10 cellular contexts compared by ENCODE assay signal in the genomic region with DNA sequence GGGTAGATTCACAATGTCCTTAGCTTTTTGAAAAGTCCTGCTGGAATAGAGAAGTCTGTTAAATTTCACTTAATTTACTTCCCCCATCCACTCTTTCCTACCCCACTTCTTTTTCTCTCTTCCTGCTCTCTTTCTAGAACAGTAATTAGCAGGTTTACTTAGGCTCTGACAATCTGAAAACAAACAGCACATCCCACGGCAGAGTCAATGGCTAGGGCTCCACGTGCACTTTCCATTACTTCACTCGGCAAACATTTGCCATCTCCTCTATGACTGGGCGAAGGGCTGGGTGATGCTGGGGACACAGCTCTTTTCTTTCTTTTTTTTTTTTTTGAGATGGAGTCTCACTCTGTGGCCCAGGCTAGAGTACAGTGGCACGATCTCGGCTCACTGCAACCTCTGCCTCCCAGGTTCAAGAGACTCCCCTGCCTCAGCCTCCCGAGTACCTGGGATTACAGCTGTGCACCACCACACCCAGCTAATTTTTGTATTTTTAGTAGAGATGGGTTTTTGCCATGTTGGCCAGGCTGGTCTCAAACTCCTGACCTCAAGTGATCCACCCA. TPM values are rescaled to one million over a fixed set of nuclear protein-coding genes. Genes with fewer than 3 reads are reported as not detected.
"Had no signal": no experiment of that assay in that cellular context is flagged by ENCODE, and none has a peak within 500 bp of the region (broad histone marks: within the 10 kb centered on the region; RNA-seq: fewer than 3 reads in every experiment).

No MANE protein-coding gene starts in this region.

RNA-seq across cellular contexts. Expression of a gene that starts 26.7 kb away (rescaled TPM):
- total RNA-seq: activated CD4-positive, alpha-beta T cell treated with anti-CD3 and anti-CD28 coated beads, Interleukin-2, amount 10 ng/mL, durations not matched to agents 7 days and 5 days; activated CD8-positive, alpha-beta T cell treated with anti-CD3 and anti-CD28 coated beads, Interleukin-2, amount 10 ng/mL, durations not matched to agents 7 days and 5 days; activated T-helper 2 cell treated with anti-CD3 and anti-CD28 coated beads, Interferon-gamma antibody, Interleukin-2, Interleukin-4, amounts not matched to agents 10 μg/mL and 5 μg/mL and 100 μg/mL, durations not matched to agents 14 hours and 24 hours and 36 hours; colonic mucosa; epithelial cell of proximal tubule; left lobe of liver; naive thymus-derived CD8-positive, alpha-beta T cell; renal cortical epithelial cell; uterus had no signal
- polyA plus RNA-seq: keratinocyte; naive thymus-derived CD8-positive, alpha-beta T cell had no signal

RNA-seq across cellular contexts. Expression of a gene that starts 52.4 kb away (rescaled TPM):
- total RNA-seq: activated CD4-positive, alpha-beta T cell treated with anti-CD3 and anti-CD28 coated beads, Interleukin-2, amount 10 ng/mL, durations not matched to agents 7 days and 5 days; activated CD8-positive, alpha-beta T cell treated with anti-CD3 and anti-CD28 coated beads, Interleukin-2, amount 10 ng/mL, durations not matched to agents 7 days and 5 days; activated T-helper 2 cell treated with anti-CD3 and anti-CD28 coated beads, Interferon-gamma antibody, Interleukin-2, Interleukin-4, amounts not matched to agents 10 μg/mL and 5 μg/mL and 100 μg/mL, durations not matched to agents 14 hours and 24 hours and 36 hours; colonic mucosa; epithelial cell of proximal tubule; left lobe of liver; naive thymus-derived CD8-positive, alpha-beta T cell; renal cortical epithelial cell; uterus had no signal
- polyA plus RNA-seq: keratinocyte; naive thymus-derived CD8-positive, alpha-beta T cell had no signal
